ENCODE assay signal across 9 cellular contexts in the genomic region with DNA sequence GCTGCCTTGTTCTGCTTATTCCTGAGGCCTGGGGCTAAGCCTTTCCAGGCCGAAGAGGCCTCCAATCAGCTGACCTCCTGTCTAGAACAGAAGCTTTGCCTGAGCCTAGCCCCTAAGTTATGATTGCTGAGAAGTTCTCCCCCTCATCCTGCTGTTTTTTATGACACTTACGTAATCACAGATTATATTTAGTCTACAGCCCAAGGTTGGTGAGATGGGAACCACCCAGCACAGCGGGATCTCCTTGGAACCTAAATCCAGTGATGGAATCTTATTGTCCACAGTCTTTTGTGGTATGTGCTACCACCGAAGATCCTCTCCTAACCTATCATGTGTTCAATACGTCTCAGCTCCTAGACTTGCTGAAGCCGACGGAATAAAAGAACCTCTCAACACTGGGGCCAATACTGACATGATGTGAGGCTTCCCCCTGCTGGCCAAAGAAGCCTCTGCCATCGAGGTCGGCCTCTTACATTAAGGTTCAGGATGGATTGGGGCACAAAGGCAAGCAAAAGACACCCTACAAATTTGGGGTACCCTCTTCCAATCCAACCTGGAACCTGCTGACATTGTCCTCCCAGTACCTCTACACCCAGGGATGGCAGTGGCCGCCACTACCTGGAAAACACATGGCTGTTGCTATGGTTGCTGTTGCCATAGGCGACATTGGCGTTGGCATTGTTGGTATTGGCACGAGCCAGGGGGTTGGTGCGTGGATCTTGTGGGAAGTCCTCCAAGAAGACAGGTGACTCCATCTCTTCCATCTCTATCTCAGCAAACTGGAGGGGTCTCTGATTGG. TPM values are rescaled to one million over a fixed set of nuclear protein-coding genes. Genes with fewer than 3 reads are reported as not detected.
DNase-seq lines count a peak whose midpoint lies in the region; ATAC-seq, FAIRE-seq and TF ChIP-seq lines count a peak whose summit lies in the region.
"Had no signal": no experiment of that assay in that cellular context is flagged by ENCODE, and none has a peak within 500 bp of the region (broad histone marks: within the 10 kb centered on the region; RNA-seq: fewer than 3 reads in every experiment).

No MANE protein-coding gene starts in this region.

- no peak for TF ChIP-seq POLR2A in breast epithelium (IDR thresholded peaks at IDR 0.05)

- peak; percentile 99 for TF ChIP-seq CTCF in WERI-Rb-1 (IDR thresholded peaks at IDR 0.05; ENCODE audit: low read depth, low read length)
- peak; percentile 37 to 63 (median 53) for TF ChIP-seq CTCF in breast epithelium (IDR thresholded peaks at IDR 0.05)
- TF ChIP-seq CTCF in kidney (IDR thresholded peaks at IDR 0.05; ENCODE audit: borderline replicate concordance, extremely low read depth, insufficient read depth): peak; percentile 90

- ATAC-seq in HG02678 (IDR thresholded peaks at IDR 0.05; ENCODE audit: unreplicated experiment): peak; percentile 82

- no peaks in the 10 kb centered on the region for H3K27me3 ChIP-seq in WERI-Rb-1 (ENCODE audit: insufficient read depth, low read depth, severe bottlenecking)
- H3K27me3 ChIP-seq in breast epithelium: peaks cover 0 to 7% of the 10 kb centered on the region in 2 donors

- H3K4me1 ChIP-seq in breast epithelium: no peaks in the 10 kb centered on the region
- H3K4me1 ChIP-seq in kidney (ENCODE audit: control insufficient read depth in 1 of 2, insufficient read depth in 1 of 2, low read depth in 1 of 2, low read length in 2 of 2): no peaks in the 10 kb centered on the region

- FAIRE-seq in kidney (lab: Jason Lieb, UNC): no peak
- FAIRE-seq: endometrium had no signal

- intact Hi-C loops in breast epithelium (cut with DNase I; ENCODE audit: low total_unique reads) (loop anchor here (10.0 kb wide), 1 partner anchor 68 kb away; no protein-coding TSS in a partner anchor), kidney (cut with DNase I) (loop anchor here (5.0 kb wide), 1 partner anchor 71 kb away; no protein-coding TSS in a partner anchor)

- H3K27ac ChIP-seq in WERI-Rb-1: peak overlapping the region; percentile 15
- H3K27ac ChIP-seq in breast epithelium: no peak overlapping the region
- H3K27ac ChIP-seq in kidney (ENCODE audit: low read depth in 2 of 2, low read length in 2 of 2): no peak overlapping the region

- no peak overlapping the region for H3K9ac ChIP-seq in kidney (ENCODE audit: low read length in 2 of 2)

- H3K36me3 ChIP-seq in WERI-Rb-1 (no peaks in the 10 kb centered on the region), breast epithelium (no peaks in the 10 kb centered on the region), kidney (ENCODE audit: control insufficient read depth in 1 of 2, insufficient read depth in 2 of 2, low read length in 2 of 2) (no peaks in the 10 kb centered on the region)

- H3K4me3 ChIP-seq in WERI-Rb-1 (ENCODE audit: low read depth, low read length) (no peak overlapping the region), breast epithelium (no peak overlapping the region), kidney (ENCODE audit: low read length in 2 of 2) (no peak overlapping the region)

- H3K9me3 ChIP-seq in WERI-Rb-1 (ENCODE audit: severe bottlenecking) (no peaks in the 10 kb centered on the region), breast epithelium (no peaks in the 10 kb centered on the region), kidney (ENCODE audit: control insufficient read depth in 1 of 2, low read length in 2 of 2) (no peaks in the 10 kb centered on the region)

- peak; percentile 74 for DNase-seq in ELR (ENCODE audit: low read depth)
- peak; percentile 51 for DNase-seq in NCI-H2107 (lab: John Stamatoyannopoulos, UW)
- DNase-seq in WERI-Rb-1: peak; percentile 92
- peak; percentile 46 to 73 for DNase-seq in breast epithelium (ENCODE audit: low spot score in 2 of 2)
- peak; percentile 64 for DNase-seq in kidney
- DNase-seq in stimulated activated CD4-positive, alpha-beta T cell treated with anti-CD3 and anti-CD28 coated beads, Interleukin-1b, Interleukin-23, amount 100 ng/mL, for 4 hours (ENCODE audit: low read depth in 2 of 2): peak; percentile 46 to 63
- DNase-seq in NCI-H187 treated with DMSO at 0.1 percent for 48 hours (lab: John Stamatoyannopoulos, UW): no peak

RNA-seq across cellular contexts. Expression of gene KIF21B, which starts 19.3 kb away (rescaled TPM):
- total RNA-seq in breast epithelium (1 to 10 TPM in 2 of 3 donors, under 1 TPM in 1; 0.96 to 2.6 (median 1.3) TPM), kidney (5.6 TPM)
- polyA plus RNA-seq in kidney (ENCODE audit: insufficient read depth, low read depth, low replicate concordance): 0.19 TPM
